ENCODE assay signal across 15 cellular contexts in genomic region chr18:24112464-24112863, GRCh38. TPM values are rescaled to one million over a fixed set of nuclear protein-coding genes. Genes with fewer than 3 reads are reported as not detected.
DNase-seq lines count a peak whose midpoint lies in the region; ATAC-seq, FAIRE-seq and TF ChIP-seq lines count a peak whose summit lies in the region.
"Had no signal": no experiment of that assay in that cellular context is flagged by ENCODE, and none has a peak within 500 bp of the region (broad histone marks: within the 10 kb centered on the region; RNA-seq: fewer than 3 reads in every experiment).

No MANE protein-coding gene starts in this region.

- H3K36me3 Mint-ChIP-seq in T-cell: peaks cover 43% of the 10 kb centered on the region
- peaks cover 2% of the 10 kb centered on the region for H3K36me3 Mint-ChIP-seq in type B pancreatic cell
- H3K36me3 Mint-ChIP-seq in WTC11: no peaks in the 10 kb centered on the region

- no peak overlapping the region for H2AFZ ChIP-seq in HepG2 (ENCODE audit: low read length)

- no peaks in the 10 kb centered on the region for H4K20me1 ChIP-seq in HepG2 (ENCODE audit: insufficient read depth, low read length)

- ATAC-seq in heart left ventricle (peak in 3 of 4 donors; percentile 44 to 49 (median 48)), T-cell (replicated peaks in 1 of 4) (no peak), HepG2 (peak; percentile 7; the same call in 2 of the 3 replicates), WTC11 (no peak)

- TF ChIP-seq POLR2A in heart left ventricle (IDR thresholded peaks at IDR 0.05) (no peak), HepG2 (IDR thresholded peaks at IDR 0.05; ENCODE audit: insufficient read depth in 1 of 2, low read depth in 2 of 2, low read length in 2 of 2) (no peak)

- intact Hi-C loops in heart left ventricle (cut with DNase I): loop anchor here in 9 of 10 donors (10.0 kb wide), 9 partner anchors 88 to 488 kb away; partner anchors contain the start of gene TTC39C (in 3 of the 9)
- intact Hi-C loops in left ventricle myocardium inferior (cut with micrococcal nuclease): no loop called here
- intact Hi-C loops in HepG2 (cut with micrococcal nuclease; ENCODE audit: unreplicated experiment): loop anchor here (2.0 kb wide), 1 partner anchor 62 kb away; no protein-coding TSS in a partner anchor

- no peak overlapping the region for H3K4me3 ChIP-seq in heart left ventricle
- H3K4me3 ChIP-seq in left ventricle myocardium inferior: no peak overlapping the region
- peak overlapping the region in 2 of 3 experiments; percentile 41 to 66; a peak in 2 of 6 replicates for H3K4me3 ChIP-seq in HepG2 (replicated peaks in 1 of 3; ENCODE audit: insufficient read depth in 1 of 3, low read depth in 2 of 3, low read length in 3 of 3)
- H3K4me3 ChIP-seq in effector memory CD4-positive, alpha-beta T cell (ENCODE audit: insufficient read depth, low read depth, low read length, poor library complexity, severe bottlenecking): no peak overlapping the region

- TF ChIP-seq EP300 in HepG2 (IDR thresholded peaks at IDR 0.05; ENCODE audit: low read depth in 2 of 2, low read length in 2 of 2) (no peak), HepG2 (CRISPR knock-in tag; IDR thresholded peaks at IDR 0.05; ENCODE audit: borderline replicate concordance) (no peak)

- CTCF ChIA-PET in T-cell (lab: Charles Lee): interaction anchor here in 1 of 2 donors (0.7 kb wide), 1 partner anchor 37 kb away, joined by 3 read pairs; no protein-coding TSS in a partner anchor
- CTCF ChIA-PET in HepG2 (lab: Yijun Ruan, JAX; ENCODE audit: low intra/inter-chr PET ratio, low total read pairs): no interaction called here
- CTCF ChIA-PET in WTC11 (lab: Charles Lee): interaction anchor here (0.9 kb wide), 1 partner anchor 42 kb away, joined by 4 read pairs; no protein-coding TSS in a partner anchor

- H3K27me3 Mint-ChIP-seq in T-cell (no peaks in the 10 kb centered on the region), type B pancreatic cell (no peaks in the 10 kb centered on the region), WTC11 (ENCODE audit: low read depth) (no peaks in the 10 kb centered on the region)

- H3K27me3 ChIP-seq in heart left ventricle (no peaks in the 10 kb centered on the region), left ventricle myocardium inferior (ENCODE audit: low read depth) (no peaks in the 10 kb centered on the region), HepG2 (ENCODE audit: control insufficient read depth in 1 of 2, insufficient read depth in 2 of 2, low read length in 2 of 2) (no peaks in the 10 kb centered on the region)
- H3K27me3 ChIP-seq in effector memory CD4-positive, alpha-beta T cell (replicated peaks; ENCODE audit: control insufficient read depth, insufficient read depth, low read length, poor library complexity, severe bottlenecking): no peaks in the 10 kb centered on the region

- H3K4me3 Mint-ChIP-seq in T-cell (no peak overlapping the region), type B pancreatic cell (no peak overlapping the region), WTC11 (no peak overlapping the region)
- H3K4me3 Mint-ChIP-seq: H9 had no signal

- in situ Hi-C loops in HepG2 (cut with HindIII; ENCODE audit: extremely low pct_ligation_motif_present, low pct_unique_long_range_greater_than_20kb): loop anchor here (10.0 kb wide), 1 partner anchor 288 kb away; no protein-coding TSS in a partner anchor

- H3K9me3 ChIP-seq in heart left ventricle (no peaks in the 10 kb centered on the region), left ventricle myocardium inferior (replicated peaks) (no peaks in the 10 kb centered on the region), HepG2 (ENCODE audit: low read length) (no peaks in the 10 kb centered on the region)
- no peaks in the 10 kb centered on the region for H3K9me3 ChIP-seq in effector memory CD4-positive, alpha-beta T cell (ENCODE audit: control insufficient read depth, low read length)

- TF ChIP-seq RAD21 in HepG2 (CRISPR knock-in tag; IDR thresholded peaks at IDR 0.05): no peak

- H3K27ac ChIP-seq in heart left ventricle (no peak overlapping the region), left ventricle myocardium inferior (replicated peaks) (no peak overlapping the region), HepG2 (ENCODE audit: extremely low read length, insufficient read depth, low read length) (peak overlapping the region; percentile 86)
- H3K27ac ChIP-seq in effector memory CD4-positive, alpha-beta T cell (ENCODE audit: insufficient read depth, low read length, poor library complexity, severe bottlenecking): no peak overlapping the region

- no TSS peak for BruUV-seq in HepG2 (replicated peaks; lab: Mats Ljungman, UMichigan)

- H3K4me2 ChIP-seq in HepG2 (ENCODE audit: low read depth, low read length): peak overlapping the region; percentile 85

- WGBS in heart left ventricle, 4 donors: 79 to 89% (median 81%) methylated on average over 4 of the region's 4 CpGs
- WGBS in HepG2 (ENCODE audit: low lambda C conversion rate): 63% methylated on average over 4 of the region's 4 CpGs

- FAIRE-seq in HepG2 (lab: Jason Lieb, UNC): no peak
- FAIRE-seq: GM19239 had no signal

- DNase-seq in heart left ventricle (no peak), left ventricle myocardium inferior (no peak), T-cell (no peak), HepG2 (ENCODE audit: low spot score) (no peak), type B pancreatic cell (ENCODE audit: extremely low spot score, unreplicated experiment) (no peak), WTC11 (ENCODE audit: low spot score) (no peak), HuH-7 (ENCODE audit: low spot score) (no peak)
- no peak for DNase-seq in effector memory CD4-positive, alpha-beta T cell
- DNase-seq: C1 segment of cervical spinal cord, H9, KG1, NCI-H1436, NCI-H2029 treated with DMSO at 0.1 percent for 48 hours, NCI-H510A had no signal

- H3K9ac ChIP-seq in HepG2 (ENCODE audit: insufficient read depth, low read depth, low read length): peak overlapping the region; percentile 63

- TF ChIP-seq CTCF in heart left ventricle (IDR thresholded peaks at IDR 0.05) (no peak), left ventricle myocardium inferior (IDR thresholded peaks at IDR 0.05; ENCODE audit: borderline replicate concordance) (no peak), HepG2 (CRISPR knock-in tag; IDR thresholded peaks at IDR 0.05) (no peak), type B pancreatic cell (conservative IDR thresholded peaks at IDR 0.05) (no peak), WTC11 (IDR thresholded peaks at IDR 0.05) (no peak)

- no peaks in the 10 kb centered on the region for H3K9me3 Mint-ChIP-seq in T-cell
- no peaks in the 10 kb centered on the region for H3K9me3 Mint-ChIP-seq in type B pancreatic cell
- H3K9me3 Mint-ChIP-seq in WTC11: no peaks in the 10 kb centered on the region
- H3K9me3 Mint-ChIP-seq: H9 had no signal

- POLR2A ChIA-PET in T-cell (lab: Charles Lee): no interaction called here
- POLR2A ChIA-PET in HepG2 (lab: Yijun Ruan, JAX): interaction anchor here (0.8 to 2.0 kb wide), 6 partner anchors 36 to 229 kb away, joined by 4 to 7 read pairs (median 6); partner anchors contain the start of gene TTC39C
- POLR2A ChIA-PET in WTC11 (lab: Charles Lee): no interaction called here

- peaks cover 0 to 8% (median 0%) of the 10 kb centered on the region in 12 donors for H3K4me1 ChIP-seq in heart left ventricle
- H3K4me1 ChIP-seq in left ventricle myocardium inferior: no peaks in the 10 kb centered on the region
- peaks cover 62% of the 10 kb centered on the region for H3K4me1 ChIP-seq in HepG2 (ENCODE audit: insufficient read depth, low read length)
- H3K4me1 ChIP-seq in effector memory CD4-positive, alpha-beta T cell (ENCODE audit: control insufficient read depth, insufficient read depth, low read length, poor library complexity, severe bottlenecking): no peaks in the 10 kb centered on the region

- peaks cover 39 to 44% (median 41%) of the 10 kb centered on the region in 3 donors for H3K4me1 Mint-ChIP-seq in T-cell
- H3K4me1 Mint-ChIP-seq in type B pancreatic cell (ENCODE audit: unreplicated experiment): peaks cover 4% of the 10 kb centered on the region
- H3K4me1 Mint-ChIP-seq in WTC11: peaks cover 5% of the 10 kb centered on the region

- H3K36me3 ChIP-seq in heart left ventricle: peaks cover 0 to 7% (median 0%) of the 10 kb centered on the region in 9 donors
- H3K36me3 ChIP-seq in left ventricle myocardium inferior: no peaks in the 10 kb centered on the region
- H3K36me3 ChIP-seq in HepG2 (replicated peaks in 1 of 2; ENCODE audit: control insufficient read depth in 1 of 2, insufficient read depth in 2 of 2, low read length in 2 of 2): no peaks in the 10 kb centered on the region
- H3K36me3 ChIP-seq in effector memory CD4-positive, alpha-beta T cell (ENCODE audit: control insufficient read depth, insufficient read depth, low read length): peaks cover 51% of the 10 kb centered on the region

- H3K27ac Mint-ChIP-seq in T-cell (peak overlapping the region; percentile 59 to 69), type B pancreatic cell (peak overlapping the region; percentile 93), WTC11 (no peak overlapping the region)

- H3K79me2 ChIP-seq in HepG2 (ENCODE audit: insufficient read depth, low read length): no peaks in the 10 kb centered on the region

RNA-seq across cellular contexts. Expression of gene CABYR, which starts 26.4 kb away (rescaled TPM):
- 1 to 10 TPM in 1 of 9 donors, under 1 TPM in 4, not detected in 4; 0.45 to 1.0 (median 0.66) TPM for total RNA-seq in heart left ventricle
- polyA plus RNA-seq in heart left ventricle: under 1 TPM; 0.10 to 0.61 TPM
- total RNA-seq in left ventricle myocardium inferior: not detected
- 1 to 10 TPM in 3 of 5 donors, under 1 TPM in 2; 0.25 to 2.4 (median 1.1) TPM for total RNA-seq in T-cell
- 0.38 and 0.71 TPM in 2 replicates for total RNA-seq in HepG2 (2016; rRNA removed; fragmentation: Illumina TruSeq; extraction: Trizol)
- 0.53 TPM in 1 of 2 replicates, not detected in the other for total RNA-seq in HepG2 (2016; cell fraction: cytosol; rRNA removed; fragmentation: Illumina TruSeq; extraction: Trizol; ENCODE audit: low read depth)
- total RNA-seq in HepG2 (2016; cell fraction: insoluble cytoplasmic fraction; rRNA removed; fragmentation: Illumina TruSeq; extraction: Trizol): 0.37 and 0.48 TPM in 2 replicates
- total RNA-seq in HepG2 (2016; cell fraction: membrane; rRNA removed; fragmentation: Illumina TruSeq; extraction: Trizol): 0.34 and 0.52 TPM in 2 replicates
- 0.38 and 1.4 TPM in 2 replicates for total RNA-seq in HepG2 (2016; cell fraction: nucleus; rRNA removed; fragmentation: Illumina TruSeq; extraction: Trizol)
- polyA plus RNA-seq in HepG2 (2011; rRNA removed): 0.78 and 0.88 TPM in 2 replicates
- 0.40 and 0.46 TPM in 2 replicates for polyA plus RNA-seq in HepG2 (2011; cell fraction: cytosol; rRNA removed)
- polyA plus RNA-seq in HepG2 (2011; cell fraction: nucleus; rRNA removed): 0.96 and 1.2 TPM in 2 replicates
- 0.42 and 0.49 TPM in 2 replicates for polyA plus RNA-seq in HepG2 (2012)
- 0.16 and 0.26 TPM in 2 replicates for polyA plus RNA-seq in HepG2 (2016; cell fraction: cytosol; fragmentation: Illumina TruSeq; extraction: Trizol; ENCODE audit: low read depth)
- 0.57 and 0.64 TPM in 2 replicates for polyA plus RNA-seq in HepG2 (2016; cell fraction: insoluble cytoplasmic fraction; fragmentation: Illumina TruSeq; extraction: Trizol; ENCODE audit: low read depth)
- 0.26 TPM in 1 of 2 replicates, not detected in the other for polyA plus RNA-seq in HepG2 (2016; cell fraction: membrane; fragmentation: Illumina TruSeq; extraction: Trizol; ENCODE audit: low read depth)
- polyA plus RNA-seq in HepG2 (2016; cell fraction: nucleus; fragmentation: Illumina TruSeq; extraction: Trizol; ENCODE audit: insufficient read depth, low read depth): 1.1 and 2.6 TPM in 2 replicates
- polyA minus RNA-seq in HepG2 (2011; rRNA and poly(A)+ RNA removed; ENCODE audit: low replicate concordance): 3.9 TPM in 1 of 2 replicates, not detected in the other
- polyA minus RNA-seq in HepG2 (2011; cell fraction: cytosol; rRNA and poly(A)+ RNA removed): not detected in 2 replicates
- polyA minus RNA-seq in HepG2 (2011; cell fraction: nucleus; rRNA and poly(A)+ RNA removed): 1.0 and 1.5 TPM in 2 replicates
- 7.8 and 8.6 TPM in 2 replicates for total RNA-seq in type B pancreatic cell (ENCODE audit: low replicate concordance)
- 12.9 to 19.3 TPM (median 16.1 TPM) in 3 replicates for total RNA-seq in WTC11 (2021)

Comparison
In these comparisons a context has a peak if more than half of its experiments do, and no peak if none do; other contexts are left out.
1. ATAC-seq: peak in heart left ventricle (3 of 4) and HepG2 (single experiment); none in T-cell (0 of 4) and WTC11 (single experiment).
2. H3K4me3 ChIP-seq: peak in HepG2 (2 of 3); none in heart left ventricle (0 of 12), left ventricle myocardium inferior (single experiment) and effector memory CD4-positive, alpha-beta T cell (single experiment).